14 cellular contexts compared by ENCODE assay signal in the genomic region with DNA sequence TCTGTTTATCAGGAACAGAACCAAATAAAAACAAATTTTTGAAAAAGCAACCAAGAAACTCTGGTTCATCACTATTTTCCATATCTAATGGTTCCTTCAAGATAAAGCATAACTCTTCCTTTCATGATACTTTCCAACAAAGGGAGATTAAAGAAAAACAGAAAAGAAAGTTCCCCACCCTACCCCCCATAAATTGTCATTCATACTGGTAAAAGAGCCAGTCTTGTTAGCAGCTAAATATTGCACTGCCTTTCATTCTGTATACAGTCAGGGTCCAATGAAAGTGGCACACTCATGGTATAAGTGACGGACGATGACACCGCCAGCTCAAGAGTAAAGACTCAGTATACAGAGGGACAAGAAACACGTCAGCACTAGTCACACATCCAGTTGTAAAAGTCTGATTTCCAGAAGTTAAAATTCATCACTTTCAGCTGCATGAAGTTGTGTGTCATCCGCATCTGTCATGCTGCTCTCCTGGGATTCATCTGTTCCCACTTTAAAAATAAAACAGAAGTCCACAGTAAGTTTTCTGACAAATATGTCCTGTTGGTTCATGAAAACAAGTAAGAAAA.
DNase-seq lines count a peak whose midpoint lies in the region; ATAC-seq and TF ChIP-seq lines count a peak whose summit lies in the region.
"Had no signal": no experiment of that assay in that cellular context is flagged by ENCODE, and none has a peak within 500 bp of the region (broad histone marks: within the 10 kb centered on the region; RNA-seq: fewer than 3 reads in every experiment).

No MANE protein-coding gene starts in this region.

- peaks cover 19% of the 10 kb centered on the region for H3K4me1 ChIP-seq in osteoblast (ENCODE audit: insufficient read depth, low read length)

- TF ChIP-seq CTCF in HFF-Myc (IDR thresholded peaks at IDR 0.05; ENCODE audit: low read depth, low read length, missing control alignments): no peak
- no peak for TF ChIP-seq CTCF in astrocyte of the spinal cord (IDR thresholded peaks at IDR 0.05; ENCODE audit: low read depth, low read length)
- no peak for TF ChIP-seq CTCF in osteoblast (IDR thresholded peaks at IDR 0.05; ENCODE audit: extremely low read depth, low read depth, low read length)

- peaks cover 58% of the 10 kb centered on the region for H3K36me3 ChIP-seq in osteoblast (ENCODE audit: insufficient read depth, low read length)

- no peak for ATAC-seq in GM21367 (IDR thresholded peaks at IDR 0.05; ENCODE audit: unreplicated experiment)
- ATAC-seq: left colon had no signal

- no peaks in the 10 kb centered on the region for H3K27me3 ChIP-seq in osteoblast (ENCODE audit: insufficient read depth, low read length)
- H3K27me3 ChIP-seq: hepatocyte had no signal

- in situ Hi-C loops in astrocyte of the spinal cord (cut with HindIII; ENCODE audit: low sequenced_read_pairs): no loop called here

- peaks cover 14% of the 10 kb centered on the region for H4K20me1 ChIP-seq in osteoblast (ENCODE audit: insufficient read depth, low read length)

- no peak overlapping the region for H2AFZ ChIP-seq in osteoblast (ENCODE audit: low read length)
- H2AFZ ChIP-seq: hepatocyte had no signal

- H3K79me2 ChIP-seq in osteoblast (ENCODE audit: insufficient read depth, low read length): no peaks in the 10 kb centered on the region
- H3K79me2 ChIP-seq: hepatocyte had no signal

- H3K9me3 ChIP-seq in osteoblast (ENCODE audit: low read depth, low read length): no peaks in the 10 kb centered on the region

- H3K4me2 ChIP-seq in osteoblast (ENCODE audit: insufficient read depth, low read length): no peak overlapping the region
- H3K4me2 ChIP-seq: hepatocyte had no signal

- H3K27ac ChIP-seq in osteoblast (ENCODE audit: low read depth, low read length): peak overlapping the region; percentile 63
- H3K27ac ChIP-seq: hepatocyte had no signal

- DNase-seq in EH (ENCODE audit: low read depth) (peak; percentile 81), HFF-Myc (ENCODE audit: extremely low read depth, low read depth) (peak; percentile 20), astrocyte of the spinal cord (ENCODE audit: low read depth, low spot score) (peak; percentile 40), osteoblast (ENCODE audit: insufficient read length, low spot score, missing footprints) (peak; percentile 55), NCI-H69 (lab: John Stamatoyannopoulos, UW) (no peak), C1 segment of cervical spinal cord (lab: John Stamatoyannopoulos, UW) (no peak)
- DNase-seq: activated CD4-positive, alpha-beta T cell treated with anti-CD3 and anti-CD28 coated beads for 1 hour; activated T-cell treated with anti-CD3 and anti-CD28 coated beads for 4 hours; left colon; NCI-H82; stimulated activated CD4-positive, alpha-beta T cell treated with anti-CD3 and anti-CD28 coated beads, Interleukin-12 subunit alpha, Interleukin-12 subunit beta, amount 100 ng/mL, for 4 hours; T-helper 2 cell had no signal

- no peak overlapping the region for H3K4me3 ChIP-seq in HFF-Myc (replicated peaks; ENCODE audit: low read depth, low read length)
- no peak overlapping the region for H3K4me3 ChIP-seq in astrocyte of the spinal cord (ENCODE audit: low read depth, low read length)
- no peak overlapping the region for H3K4me3 ChIP-seq in osteoblast (ENCODE audit: insufficient read depth, low read length)
- H3K4me3 ChIP-seq: hepatocyte had no signal

Comparison
In these comparisons a context has a peak if more than half of its experiments do, and no peak if none do; other contexts are left out.
1. DNase-seq: peak in EH (single experiment), HFF-Myc (single experiment), astrocyte of the spinal cord (single experiment) and osteoblast (single experiment); none in NCI-H69 (single experiment) and C1 segment of cervical spinal cord (0 of 14).